1 cellular context compared by ENCODE assay signal in the genomic region with DNA sequence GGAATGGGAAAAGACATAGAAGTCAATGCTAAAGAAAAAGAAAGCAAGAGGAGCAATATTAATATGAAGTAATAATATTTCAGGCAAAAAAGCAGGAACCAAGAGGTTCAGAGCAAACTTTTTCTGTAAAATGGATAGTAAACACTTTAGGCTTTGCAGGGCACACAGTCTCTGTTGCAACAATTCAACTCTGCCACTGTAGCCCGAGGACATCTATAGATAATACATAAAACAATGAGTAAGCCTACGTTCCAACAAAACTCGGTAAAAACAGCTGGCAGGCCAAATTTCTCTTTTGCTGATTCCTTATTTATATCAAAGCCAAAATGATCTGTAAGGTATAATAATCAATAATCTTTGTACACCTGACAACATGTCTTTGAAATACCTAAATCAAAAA.
TF ChIP-seq lines count a peak whose summit lies in the region.

No MANE protein-coding gene starts in this region.

TF ChIP-seq in HepG2, 621 proteins besides CTCF, POLR2A, EP300 and RAD21 (continued from another document):
- TF ChIP-seq, protein P1, sequence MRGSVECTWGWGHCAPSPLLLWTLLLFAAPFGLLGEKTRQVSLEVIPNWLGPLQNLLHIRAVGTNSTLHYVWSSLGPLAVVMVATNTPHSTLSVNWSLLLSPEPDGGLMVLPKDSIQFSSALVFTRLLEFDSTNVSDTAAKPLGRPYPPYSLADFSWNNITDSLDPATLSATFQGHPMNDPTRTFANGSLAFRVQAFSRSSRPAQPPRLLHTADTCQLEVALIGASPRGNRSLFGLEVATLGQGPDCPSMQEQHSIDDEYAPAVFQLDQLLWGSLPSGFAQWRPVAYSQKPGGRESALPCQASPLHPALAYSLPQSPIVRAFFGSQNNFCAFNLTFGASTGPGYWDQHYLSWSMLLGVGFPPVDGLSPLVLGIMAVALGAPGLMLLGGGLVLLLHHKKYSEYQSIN (CRISPR knock-in tag; IDR thresholded peaks at IDR 0.05; ENCODE audit: borderline replicate concordance), result no peak
- TF ChIP-seq SRF (IDR thresholded peaks at IDR 0.05; ENCODE audit: low read depth, low read length) (no peak), TOE1 (CRISPR knock-in tag; IDR thresholded peaks at IDR 0.05) (no peak), ATF7 (IDR thresholded peaks at IDR 0.05) (no peak), ATF7 (CRISPR knock-in tag; IDR thresholded peaks at IDR 0.05) (no peak), ARNT (IDR thresholded peaks at IDR 0.05) (no peak), ZNF614 (CRISPR knock-in tag; IDR thresholded peaks at IDR 0.05; ENCODE audit: borderline replicate concordance) (no peak), ZNF761 (CRISPR knock-in tag; conservative IDR thresholded peaks at IDR 0.05) (no peak), NR1H2 (CRISPR knock-in tag; IDR thresholded peaks at IDR 0.05; ENCODE audit: borderline replicate concordance, low read depth) (no peak)
- TF ChIP-seq, protein P2, sequence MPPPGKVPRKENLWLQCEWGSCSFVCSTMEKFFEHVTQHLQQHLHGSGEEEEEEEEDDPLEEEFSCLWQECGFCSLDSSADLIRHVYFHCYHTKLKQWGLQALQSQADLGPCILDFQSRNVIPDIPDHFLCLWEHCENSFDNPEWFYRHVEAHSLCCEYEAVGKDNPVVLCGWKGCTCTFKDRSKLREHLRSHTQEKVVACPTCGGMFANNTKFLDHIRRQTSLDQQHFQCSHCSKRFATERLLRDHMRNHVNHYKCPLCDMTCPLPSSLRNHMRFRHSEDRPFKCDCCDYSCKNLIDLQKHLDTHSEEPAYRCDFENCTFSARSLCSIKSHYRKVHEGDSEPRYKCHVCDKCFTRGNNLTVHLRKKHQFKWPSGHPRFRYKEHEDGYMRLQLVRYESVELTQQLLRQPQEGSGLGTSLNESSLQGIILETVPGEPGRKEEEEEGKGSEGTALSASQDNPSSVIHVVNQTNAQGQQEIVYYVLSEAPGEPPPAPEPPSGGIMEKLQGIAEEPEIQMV (CRISPR knock-in tag; IDR thresholded peaks at IDR 0.05; ENCODE audit: low read depth), result no peak
- TF ChIP-seq, protein P3, sequence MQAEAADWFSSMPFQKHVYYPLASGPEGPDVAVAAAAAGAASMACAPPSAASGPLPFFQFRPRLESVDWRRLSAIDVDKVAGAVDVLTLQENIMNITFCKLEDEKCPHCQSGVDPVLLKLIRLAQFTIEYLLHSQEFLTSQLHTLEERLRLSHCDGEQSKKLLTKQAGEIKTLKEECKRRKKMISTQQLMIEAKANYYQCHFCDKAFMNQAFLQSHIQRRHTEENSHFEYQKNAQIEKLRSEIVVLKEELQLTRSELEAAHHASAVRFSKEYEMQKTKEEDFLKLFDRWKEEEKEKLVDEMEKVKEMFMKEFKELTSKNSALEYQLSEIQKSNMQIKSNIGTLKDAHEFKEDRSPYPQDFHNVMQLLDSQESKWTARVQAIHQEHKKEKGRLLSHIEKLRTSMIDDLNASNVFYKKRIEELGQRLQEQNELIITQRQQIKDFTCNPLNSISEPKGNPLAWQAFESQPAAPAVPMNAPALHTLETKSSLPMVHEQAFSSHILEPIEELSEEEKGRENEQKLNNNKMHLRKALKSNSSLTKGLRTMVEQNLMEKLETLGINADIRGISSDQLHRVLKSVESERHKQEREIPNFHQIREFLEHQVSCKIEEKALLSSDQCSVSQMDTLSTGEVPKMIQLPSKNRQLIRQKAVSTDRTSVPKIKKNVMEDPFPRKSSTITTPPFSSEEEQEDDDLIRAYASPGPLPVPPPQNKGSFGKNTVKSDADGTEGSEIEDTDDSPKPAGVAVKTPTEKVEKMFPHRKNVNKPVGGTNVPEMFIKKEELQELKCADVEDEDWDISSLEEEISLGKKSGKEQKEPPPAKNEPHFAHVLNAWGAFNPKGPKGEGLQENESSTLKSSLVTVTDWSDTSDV (CRISPR knock-in tag; IDR thresholded peaks at IDR 0.05), result no peak
- TF ChIP-seq, protein P4, sequence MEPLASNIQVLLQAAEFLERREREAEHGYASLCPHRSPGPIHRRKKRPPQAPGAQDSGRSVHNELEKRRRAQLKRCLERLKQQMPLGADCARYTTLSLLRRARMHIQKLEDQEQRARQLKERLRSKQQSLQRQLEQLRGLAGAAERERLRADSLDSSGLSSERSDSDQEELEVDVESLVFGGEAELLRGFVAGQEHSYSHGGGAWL (CRISPR knock-in tag; IDR thresholded peaks at IDR 0.05), result no peak
- TF ChIP-seq, protein P5, sequence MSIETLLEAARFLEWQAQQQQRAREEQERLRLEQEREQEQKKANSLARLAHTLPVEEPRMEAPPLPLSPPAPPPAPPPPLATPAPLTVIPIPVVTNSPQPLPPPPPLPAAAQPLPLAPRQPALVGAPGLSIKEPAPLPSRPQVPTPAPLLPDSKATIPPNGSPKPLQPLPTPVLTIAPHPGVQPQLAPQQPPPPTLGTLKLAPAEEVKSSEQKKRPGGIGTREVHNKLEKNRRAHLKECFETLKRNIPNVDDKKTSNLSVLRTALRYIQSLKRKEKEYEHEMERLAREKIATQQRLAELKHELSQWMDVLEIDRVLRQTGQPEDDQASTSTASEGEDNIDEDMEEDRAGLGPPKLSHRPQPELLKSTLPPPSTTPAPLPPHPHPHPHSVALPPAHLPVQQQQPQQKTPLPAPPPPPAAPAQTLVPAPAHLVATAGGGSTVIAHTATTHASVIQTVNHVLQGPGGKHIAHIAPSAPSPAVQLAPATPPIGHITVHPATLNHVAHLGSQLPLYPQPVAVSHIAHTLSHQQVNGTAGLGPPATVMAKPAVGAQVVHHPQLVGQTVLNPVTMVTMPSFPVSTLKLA (IDR thresholded peaks at IDR 0.05), result no peak
- TF ChIP-seq, protein P6, sequence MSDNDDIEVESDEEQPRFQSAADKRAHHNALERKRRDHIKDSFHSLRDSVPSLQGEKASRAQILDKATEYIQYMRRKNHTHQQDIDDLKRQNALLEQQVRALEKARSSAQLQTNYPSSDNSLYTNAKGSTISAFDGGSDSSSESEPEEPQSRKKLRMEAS (IDR thresholded peaks at IDR 0.05), result no peak
